9 cellular contexts compared by ENCODE assay signal in the genomic region with DNA sequence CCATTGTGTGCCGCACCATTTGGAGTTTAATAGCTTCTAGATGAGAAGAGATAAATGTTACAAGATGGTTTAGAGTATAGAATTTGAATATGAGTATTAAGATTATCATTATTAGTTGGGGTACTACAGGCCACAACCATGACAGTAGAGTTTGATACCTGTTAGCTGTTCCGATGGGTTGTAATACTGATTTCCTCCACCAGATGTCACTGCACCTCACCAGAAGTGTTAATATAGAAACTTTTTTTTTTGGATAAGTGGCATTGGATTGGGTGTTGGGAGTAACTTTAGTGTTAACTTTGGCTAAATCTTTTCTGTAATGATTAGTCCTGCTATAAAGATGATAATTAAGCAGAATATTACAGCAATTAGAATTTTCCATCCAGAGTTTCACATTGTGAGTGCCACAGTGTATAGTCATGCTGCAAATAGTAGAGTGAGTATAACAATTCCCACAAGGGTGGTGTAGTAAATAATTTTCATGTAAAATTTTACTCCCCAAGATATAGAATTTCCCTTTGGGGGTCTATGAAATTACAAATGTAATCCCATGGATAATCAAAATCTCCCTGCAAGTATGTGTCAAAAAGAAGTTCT. TPM values are rescaled to one million over a fixed set of nuclear protein-coding genes. Genes with fewer than 3 reads are reported as not detected.
A peak's percentile ranks its signal among the peaks of the same experiment; 100 is the strongest.
DNase-seq lines count a peak whose midpoint lies in the region; ATAC-seq and TF ChIP-seq lines count a peak whose summit lies in the region.
"Had no signal": no experiment of that assay in that cellular context is flagged by ENCODE, and none has a peak within 500 bp of the region (broad histone marks: within the 10 kb centered on the region; RNA-seq: fewer than 3 reads in every experiment).

No MANE protein-coding gene starts in this region.

- no peaks in the 10 kb centered on the region for H3K36me3 ChIP-seq in CD8-positive, alpha-beta T cell (ENCODE audit: insufficient read depth, low read length)
- H3K36me3 ChIP-seq in GM23338 (ENCODE audit: insufficient read depth) (peaks cover 6% of the 10 kb centered on the region; the same call in 1 of the 2 replicates), kidney epithelial cell (ENCODE audit: control insufficient read depth, insufficient read depth, low read length) (no peaks in the 10 kb centered on the region)

- no peak overlapping the region for H3K27ac Mint-ChIP-seq in CD8-positive, alpha-beta T cell
- no peak overlapping the region for H3K27ac Mint-ChIP-seq in GM23338
- H3K27ac Mint-ChIP-seq in activated CD4-positive, alpha-beta T cell treated with anti-CD3 and anti-CD28 coated beads, Interleukin-2, amount 10 ng/mL, durations not matched to agents 24 days and 14 days, result no peak overlapping the region
- H3K27ac Mint-ChIP-seq: naive thymus-derived CD4-positive, alpha-beta T cell had no signal

- H3K4me3 ChIP-seq in CD8-positive, alpha-beta T cell (ENCODE audit: low read depth, low read length), result no peak overlapping the region
- H3K4me3 ChIP-seq in GM23338 (no peak overlapping the region), kidney epithelial cell (ENCODE audit: low read depth, low read length) (no peak overlapping the region)

- H3F3A ChIP-seq in GM23338 (replicated peaks; ENCODE audit: low read depth), result no peaks in the 10 kb centered on the region

- POLR2A ChIA-PET in CD8-positive, alpha-beta T cell (lab: Charles Lee), result no interaction called here

- no peaks in the 10 kb centered on the region for H3K36me3 Mint-ChIP-seq in CD8-positive, alpha-beta T cell
- peaks cover 20% of the 10 kb centered on the region; the same call in 2 of the 3 replicates for H3K36me3 Mint-ChIP-seq in GM23338 (ENCODE audit: low read depth)
- no peaks in the 10 kb centered on the region for H3K36me3 Mint-ChIP-seq in activated CD4-positive, alpha-beta T cell treated with anti-CD3 and anti-CD28 coated beads, Interleukin-2, amount 10 ng/mL, durations not matched to agents 24 days and 14 days (ENCODE audit: low read depth)

- H3K4me1 ChIP-seq in CD8-positive, alpha-beta T cell (ENCODE audit: insufficient read depth, low read length), result no peaks in the 10 kb centered on the region
- no peaks in the 10 kb centered on the region for H3K4me1 ChIP-seq in GM23338 (ENCODE audit: insufficient read depth)

- H3K27ac ChIP-seq in CD8-positive, alpha-beta T cell (ENCODE audit: low read depth, low read length), result no peak overlapping the region
- H3K27ac ChIP-seq in GM23338 (ENCODE audit: low read depth), result no peak overlapping the region

- intact Hi-C loops in CD8-positive, alpha-beta T cell (cut with DNase I, micrococcal nuclease), result no loop called here
- intact Hi-C loops in activated CD4-positive, alpha-beta T cell treated with anti-CD3 and anti-CD28 coated beads, Interleukin-2, amount 10 ng/mL, durations not matched to agents 24 days and 14 days (cut with micrococcal nuclease), result loop anchor here (2.0 kb wide), 1 partner anchor 93 kb away; no protein-coding TSS in a partner anchor

- peaks cover 24% of the 10 kb centered on the region for H3K27me3 Mint-ChIP-seq in CD8-positive, alpha-beta T cell (ENCODE audit: low read depth)
- peaks cover under 1% of the 10 kb centered on the region for H3K27me3 Mint-ChIP-seq in GM23338 (ENCODE audit: insufficient read depth, low read depth, poor library complexity)
- no peaks in the 10 kb centered on the region for H3K27me3 Mint-ChIP-seq in activated CD4-positive, alpha-beta T cell treated with anti-CD3 and anti-CD28 coated beads, Interleukin-2, amount 10 ng/mL, durations not matched to agents 24 days and 14 days

- H3K9me2 ChIP-seq in GM23338 (ENCODE audit: insufficient read depth), result no peaks in the 10 kb centered on the region

- CTCF ChIA-PET in CD8-positive, alpha-beta T cell (lab: Charles Lee), result interaction anchor here (1.5 to 1.7 kb wide), 2 partner anchors 11 to 19 kb away, joined by 6 read pairs; no protein-coding TSS in a partner anchor

- H3K79me2 ChIP-seq in GM23338 (replicated peaks; ENCODE audit: insufficient read depth), result no peaks in the 10 kb centered on the region

- no peak overlapping the region for H2AFZ ChIP-seq in GM23338

- H3K27me3 ChIP-seq in CD8-positive, alpha-beta T cell (ENCODE audit: insufficient read depth, low read length), result no peaks in the 10 kb centered on the region
- no peaks in the 10 kb centered on the region for H3K27me3 ChIP-seq in GM23338 (ENCODE audit: insufficient read depth)
- H3K27me3 ChIP-seq in kidney epithelial cell (ENCODE audit: control insufficient read depth, insufficient read depth, low read length), result no peaks in the 10 kb centered on the region

- DNase-seq in CD8-positive, alpha-beta T cell, result peak in 2 of 7 experiments; percentile 7 to 16
- DNase-seq in GM23338 (ENCODE audit: low spot score), result peak; percentile 61
- peak; percentile 72 for DNase-seq in activated CD4-positive, alpha-beta T cell treated with anti-CD3 and anti-CD28 coated beads, Interleukin-2, amount 10 ng/mL, durations not matched to agents 24 days and 14 days
- DNase-seq in kidney epithelial cell (ENCODE audit: low read depth), result no peak
- DNase-seq in NCI-H774 (lab: John Stamatoyannopoulos, UW), result no peak
- no peak for DNase-seq in NCI-H226
- DNase-seq in NCI-H1092 (lab: John Stamatoyannopoulos, UW), result no peak

- no peak for ATAC-seq in CD8-positive, alpha-beta T cell
- ATAC-seq in GM23338 (no peak), GM21786 (IDR thresholded peaks at IDR 0.05; ENCODE audit: unreplicated experiment) (no peak)
- ATAC-seq: naive thymus-derived CD4-positive, alpha-beta T cell had no signal

- no peaks in the 10 kb centered on the region for H3K9me3 ChIP-seq in CD8-positive, alpha-beta T cell (ENCODE audit: low read length)

- no peaks in the 10 kb centered on the region for H3K4me1 Mint-ChIP-seq in CD8-positive, alpha-beta T cell (ENCODE audit: low read depth)
- no peaks in the 10 kb centered on the region for H3K4me1 Mint-ChIP-seq in GM23338
- no peaks in the 10 kb centered on the region for H3K4me1 Mint-ChIP-seq in activated CD4-positive, alpha-beta T cell treated with anti-CD3 and anti-CD28 coated beads, Interleukin-2, amount 10 ng/mL, durations not matched to agents 24 days and 14 days
- H3K4me1 Mint-ChIP-seq: naive thymus-derived CD4-positive, alpha-beta T cell had no signal

- no peak overlapping the region for H3K4me2 ChIP-seq in GM23338

- peaks cover 31% of the 10 kb centered on the region for H3K9me3 Mint-ChIP-seq in CD8-positive, alpha-beta T cell
- H3K9me3 Mint-ChIP-seq in GM23338, result peaks cover 91% of the 10 kb centered on the region
- H3K9me3 Mint-ChIP-seq in activated CD4-positive, alpha-beta T cell treated with anti-CD3 and anti-CD28 coated beads, Interleukin-2, amount 10 ng/mL, durations not matched to agents 24 days and 14 days, result peaks cover 8% of the 10 kb centered on the region

- peak; percentile 79 for TF ChIP-seq CTCF in CD8-positive, alpha-beta T cell (IDR thresholded peaks at IDR 0.05)
- peak; percentile 57 to 91 for TF ChIP-seq CTCF in GM23338 (conservative IDR thresholded peaks at IDR 0.05; ENCODE audit: low read depth in 2 of 2)
- TF ChIP-seq CTCF in kidney epithelial cell (IDR thresholded peaks at IDR 0.05; ENCODE audit: insufficient read depth, low read length, poor library complexity, severe bottlenecking), result peak; percentile 57

- no peaks in the 10 kb centered on the region for H4K20me1 ChIP-seq in GM23338 (replicated peaks; ENCODE audit: insufficient read depth)

- no peak overlapping the region for H3K4me3 Mint-ChIP-seq in CD8-positive, alpha-beta T cell
- H3K4me3 Mint-ChIP-seq in GM23338, result no peak overlapping the region
- no peak overlapping the region for H3K4me3 Mint-ChIP-seq in activated CD4-positive, alpha-beta T cell treated with anti-CD3 and anti-CD28 coated beads, Interleukin-2, amount 10 ng/mL, durations not matched to agents 24 days and 14 days
- H3K4me3 Mint-ChIP-seq: naive thymus-derived CD4-positive, alpha-beta T cell had no signal

TF ChIP-seq in GM23338, 12 proteins besides CTCF, POLR2A, EP300 and RAD21 (continues in another document):
- TF ChIP-seq, protein P1, sequence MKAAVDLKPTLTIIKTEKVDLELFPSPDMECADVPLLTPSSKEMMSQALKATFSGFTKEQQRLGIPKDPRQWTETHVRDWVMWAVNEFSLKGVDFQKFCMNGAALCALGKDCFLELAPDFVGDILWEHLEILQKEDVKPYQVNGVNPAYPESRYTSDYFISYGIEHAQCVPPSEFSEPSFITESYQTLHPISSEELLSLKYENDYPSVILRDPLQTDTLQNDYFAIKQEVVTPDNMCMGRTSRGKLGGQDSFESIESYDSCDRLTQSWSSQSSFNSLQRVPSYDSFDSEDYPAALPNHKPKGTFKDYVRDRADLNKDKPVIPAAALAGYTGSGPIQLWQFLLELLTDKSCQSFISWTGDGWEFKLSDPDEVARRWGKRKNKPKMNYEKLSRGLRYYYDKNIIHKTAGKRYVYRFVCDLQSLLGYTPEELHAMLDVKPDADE (IDR thresholded peaks at IDR 0.05), result no peak
- TF ChIP-seq ZNF331 (CRISPR knock-in tag; IDR thresholded peaks at IDR 0.05; ENCODE audit: low read depth) (no peak), JUNB (IDR thresholded peaks at IDR 0.05; ENCODE audit: unreplicated experiment) (no peak), NANOG (IDR thresholded peaks at IDR 0.05; ENCODE audit: borderline replicate concordance) (no peak), CREB1 (CRISPR knock-in tag; IDR thresholded peaks at IDR 0.05; ENCODE audit: low read depth) (no peak)

RNA-seq across cellular contexts. Expression of a gene that starts 56.3 kb away (rescaled TPM):
- total RNA-seq in CD8-positive, alpha-beta T cell, result not detected
- not detected in 2 replicates for total RNA-seq in GM23338 (2014; rRNA removed; shearing (Covaris generic))
- polyA plus RNA-seq in GM23338 (2016; fragmentation: Nextera tagmentation; extraction: Ambion mirVana), result not detected in 2 replicates
- not detected in 2 replicates for total RNA-seq in activated CD4-positive, alpha-beta T cell treated with anti-CD3 and anti-CD28 coated beads, Interleukin-2, amount 10 ng/mL, durations not matched to agents 24 days and 14 days
- not detected in 2 replicates for total RNA-seq in kidney epithelial cell
- polyA plus RNA-seq: naive thymus-derived CD4-positive, alpha-beta T cell had no signal

Comparison
In these comparisons a context has a peak if more than half of its experiments do, and no peak if none do; other contexts are left out.
1. DNase-seq: peak in GM23338 (single experiment) and activated CD4-positive, alpha-beta T cell treated with anti-CD3 and anti-CD28 coated beads, Interleukin-2, amount 10 ng/mL, durations not matched to agents 24 days and 14 days (single experiment); none in kidney epithelial cell (single experiment), NCI-H774 (single experiment), NCI-H226 (single experiment) and NCI-H1092 (single experiment).
2. Peak in every context shown above with its lines, with median percentiles within 50 percentile points of each other: CTCF ChIP-seq.